Comparison of ENCODE assay signal across 19 cellular contexts in genomic region chr11:15560689-15561467, GRCh38.
A peak's percentile ranks its signal among the peaks of the same experiment; 100 is the strongest.
DNase-seq lines count a peak whose midpoint lies in the region; ATAC-seq, FAIRE-seq and TF ChIP-seq lines count a peak whose summit lies in the region.
"Had no signal": no experiment of that assay in that cellular context is flagged by ENCODE, and none has a peak within 500 bp of the region (broad histone marks: within the 10 kb centered on the region; RNA-seq: fewer than 3 reads in every experiment).

No MANE protein-coding gene starts in this region.

- H3K56ac ChIP-seq in H1 (replicated peaks; ENCODE audit: insufficient read length, low read depth, low read length): no peak overlapping the region

- H4K91ac ChIP-seq in H1 (replicated peaks; ENCODE audit: insufficient read length, low read length) (no peak overlapping the region), neuronal stem cell (ENCODE audit: low read depth, low read length, poor library complexity) (no peak overlapping the region)

- no peaks in the 10 kb centered on the region for H3K79me1 ChIP-seq in H1 (ENCODE audit: low read depth, low read length)
- peaks cover 4% of the 10 kb centered on the region for H3K79me1 ChIP-seq in neuronal stem cell (ENCODE audit: low read depth, low read length)

- no peak for ATAC-seq in GM21723 (IDR thresholded peaks at IDR 0.05; ENCODE audit: unreplicated experiment)
- ATAC-seq: A549; CD8-positive, alpha-beta T cell had no signal

- H3K18ac ChIP-seq in H1 (ENCODE audit: extremely low read depth, low read length) (no peak overlapping the region), neuronal stem cell (ENCODE audit: low read length) (peak overlapping the region; percentile 60)

- H3K23me2 ChIP-seq in H1 (ENCODE audit: low read depth, low read length): no peaks in the 10 kb centered on the region

- 88% methylated on average over 22 of the region's 52 CpGs; no CpG with 5 or more reads in 1 of the 2 experiments for WGBS in H1 (ENCODE audit: extremely low coverage in 1 of 2, insufficient coverage in 1 of 2, insufficient read length in 1 of 2, insufficient replicate concordance in 2 of 2, low coverage in 1 of 2, low lambda C conversion rate in 2 of 2, missing lambda C conversion rate in 1 of 2), 2 experiments
- no CpG with 5 or more reads among the region's 52 CpGs for WGBS in neuronal stem cell (ENCODE audit: extremely low coverage in 2 of 2, insufficient read length in 2 of 2, insufficient replicate concordance in 1 of 2), 2 donors

- CTCF ChIA-PET in H1 (lab: Charles Lee; ENCODE audit: partially characterized antibody): interaction anchor here (1.2 to 2.0 kb wide), 3 partner anchors 8 to 69 kb away, joined by 3 to 4 read pairs (median 3); no protein-coding TSS in a partner anchor

- H2BK120ac ChIP-seq in H1 (replicated peaks; ENCODE audit: low read depth, low read length): no peak overlapping the region
- no peak overlapping the region for H2BK120ac ChIP-seq in neuronal stem cell (ENCODE audit: low read depth, low read length)

- H3K27me3 ChIP-seq in H1 (replicated peaks in 1 of 4; ENCODE audit: control insufficient read depth in 3 of 4, extremely low read depth in 1 of 4, insufficient read depth in 3 of 4, low read length in 3 of 4) (no peaks in the 10 kb centered on the region), neuronal stem cell (ENCODE audit: control insufficient read depth in 3 of 3, insufficient read depth in 3 of 3, low read depth in 1 of 3, low read length in 3 of 3) (no peaks in the 10 kb centered on the region)

- H2BK5ac ChIP-seq in H1 (ENCODE audit: low read depth, low read length) (no peak overlapping the region), neuronal stem cell (ENCODE audit: low read length) (no peak overlapping the region)

- H2BK12ac ChIP-seq in H1 (ENCODE audit: low read depth, low read length) (no peak overlapping the region), neuronal stem cell (ENCODE audit: low read length) (no peak overlapping the region)

- H3K4me1 ChIP-seq in H1 (replicated peaks in 1 of 4; ENCODE audit: control insufficient read depth in 3 of 4, insufficient read depth in 4 of 4, low read length in 3 of 4) (peaks cover 3 to 13% (median 8%) of the 10 kb centered on the region in 4 experiments; a peak in 6 of 7 replicates), neuronal stem cell (ENCODE audit: control insufficient read depth in 2 of 2, insufficient read depth in 1 of 2, low read depth in 1 of 2, low read length in 2 of 2) (peaks cover 0 to 11% of the 10 kb centered on the region in 2 donors)
- H3K4me1 ChIP-seq: A549, Caco-2 had no signal

- H3K79me2 ChIP-seq in H1 (ENCODE audit: control insufficient read depth in 1 of 2, insufficient read depth in 2 of 2, low read length in 2 of 2): peaks cover 0 to 16% of the 10 kb centered on the region in 2 experiments; a peak in 1 of 4 replicates

- H3K4me3 ChIP-seq in H1 (ENCODE audit: extremely low read depth in 1 of 4, insufficient read depth in 2 of 4, low read depth in 3 of 4, low read length in 4 of 4): no peak overlapping the region
- no peak overlapping the region for H3K4me3 ChIP-seq in neuronal stem cell (ENCODE audit: low read length in 2 of 2)
- H3K4me3 ChIP-seq: A549; BLaER1 treated with 17β-estradiol and CSF1 and Interleukin-3, amounts not matched to agents 10 nM and 100 nM had no signal

- no peak for TF ChIP-seq EP300 in H1 (IDR thresholded peaks at IDR 0.05; ENCODE audit: borderline replicate concordance in 1 of 2, low read depth in 2 of 2, low read length in 2 of 2)

- no peaks in the 10 kb centered on the region for H4K20me1 ChIP-seq in H1 (replicated peaks in 1 of 2; ENCODE audit: control insufficient read depth in 1 of 2, insufficient read depth in 2 of 2, low read length in 2 of 2)
- H4K20me1 ChIP-seq: BLaER1 treated with 17β-estradiol and CSF1 and Interleukin-3, amounts not matched to agents 10 nM and 100 nM had no signal

- H3K36me3 ChIP-seq in H1 (ENCODE audit: control insufficient read depth in 2 of 4, insufficient read depth in 4 of 4, low read length in 3 of 4) (peaks cover 0 to 12% (median 0%) of the 10 kb centered on the region in 4 experiments; a peak in 2 of 8 replicates), neuronal stem cell (replicated peaks in 1 of 2; ENCODE audit: control insufficient read depth in 2 of 2, insufficient read depth in 2 of 2, low read length in 2 of 2) (peaks cover 0 to 8% of the 10 kb centered on the region in 2 donors)
- H3K36me3 ChIP-seq: BLaER1 treated with 17β-estradiol and CSF1 and Interleukin-3, amounts not matched to agents 10 nM and 100 nM had no signal

- POLR2A ChIA-PET in H1 (lab: Charles Lee; ENCODE audit: partially characterized antibody): interaction anchor here (0.7 kb wide), 1 partner anchor 28 kb away, joined by 3 read pairs; no protein-coding TSS in a partner anchor

- H3K4ac ChIP-seq in H1 (replicated peaks; ENCODE audit: insufficient read length, low read depth, low read length) (no peak overlapping the region), neuronal stem cell (ENCODE audit: low read length) (no peak overlapping the region)

- TF ChIP-seq POLR2A in H1 (IDR thresholded peaks at IDR 0.05; ENCODE audit: control extremely low read depth in 1 of 2, low read depth in 2 of 2, low read length in 2 of 2): no peak

- no peak for TF ChIP-seq CTCF in H1 (IDR thresholded peaks at IDR 0.05; ENCODE audit: control extremely low read depth in 1 of 3, insufficient read depth in 1 of 3, low read depth in 1 of 3, low read length in 3 of 3)

- H4K8ac ChIP-seq in H1 (ENCODE audit: extremely low read depth, insufficient read depth, low read length): peak overlapping the region; percentile 62; the same call in 1 of the 2 replicates
- H4K8ac ChIP-seq in neuronal stem cell (ENCODE audit: low read depth, low read length): no peak overlapping the region

- H3K23ac ChIP-seq in H1 (ENCODE audit: insufficient read length) (no peak overlapping the region), neuronal stem cell (ENCODE audit: low read depth, low read length, poor library complexity) (no peak overlapping the region)

- no peak for TF ChIP-seq RAD21 in H1 (IDR thresholded peaks at IDR 0.05 in 1 of 2, conservative IDR thresholded peaks at IDR 0.05 in 1 of 2; ENCODE audit: low read depth in 2 of 2, low read length in 2 of 2)

- no peak for FAIRE-seq in H1 (lab: Jason Lieb, UNC)
- FAIRE-seq: A549, D721Med, G401.6, GM12891 had no signal

- no peak overlapping the region for H2AK5ac ChIP-seq in H1 (ENCODE audit: low read depth, low read length)
- peak overlapping the region; percentile 57 for H2AK5ac ChIP-seq in neuronal stem cell (ENCODE audit: low read depth, low read length)

- no peak overlapping the region for H3K9ac ChIP-seq in H1 (replicated peaks in 1 of 4; ENCODE audit: extremely low read depth in 1 of 4, low read depth in 3 of 4, low read length in 3 of 4)
- H3K9ac ChIP-seq in neuronal stem cell (ENCODE audit: low read depth, low read length, poor library complexity): no peak overlapping the region
- H3K9ac ChIP-seq: BLaER1 treated with 17β-estradiol and CSF1 and Interleukin-3, amounts not matched to agents 10 nM and 100 nM had no signal

- H2AFZ ChIP-seq in H1 (ENCODE audit: low read length) (no peak overlapping the region), neuronal stem cell (ENCODE audit: low read length) (no peak overlapping the region)

- no peak overlapping the region for H4K5ac ChIP-seq in H1 (ENCODE audit: insufficient read length, low read depth, low read length)

- no peak overlapping the region for H2BK15ac ChIP-seq in H1 (ENCODE audit: low read length)
- no peak overlapping the region for H2BK15ac ChIP-seq in neuronal stem cell (ENCODE audit: low read length)

- H3K9me3 ChIP-seq in H1 (ENCODE audit: insufficient read depth in 2 of 2, low read depth in 1 of 2, low read length in 1 of 2) (peaks cover 0 to 10% of the 10 kb centered on the region in 2 experiments; a peak in 2 of 4 replicates), neuronal stem cell (replicated peaks in 1 of 2; ENCODE audit: control insufficient read depth in 2 of 2, insufficient read depth in 1 of 2, low read depth in 1 of 2, low read length in 2 of 2) (peaks cover 0 to 6% of the 10 kb centered on the region in 2 donors)
- H3K9me3 ChIP-seq: Caco-2 had no signal

- H3K27ac ChIP-seq in H1 (ENCODE audit: low read depth, low read length): no peak overlapping the region
- no peak overlapping the region for H3K27ac ChIP-seq in neuronal stem cell (replicated peaks; ENCODE audit: low read length)
- H3K27ac ChIP-seq: 22Rv1; A549; BLaER1 treated with 17β-estradiol and CSF1 and Interleukin-3, amounts not matched to agents 10 nM and 100 nM; C4-2B had no signal

- H3K4me2 ChIP-seq in H1 (ENCODE audit: insufficient read depth in 1 of 2, low read depth in 2 of 2, low read length in 2 of 2): no peak overlapping the region
- no peak overlapping the region for H3K4me2 ChIP-seq in neuronal stem cell (ENCODE audit: insufficient read depth, low read length, poor library complexity, severe bottlenecking)
- H3K4me2 ChIP-seq: A549; BLaER1 treated with 17β-estradiol and CSF1 and Interleukin-3, amounts not matched to agents 10 nM and 100 nM had no signal

- H3K14ac ChIP-seq in H1 (ENCODE audit: insufficient read length): no peak overlapping the region
- no peak overlapping the region for H3K14ac ChIP-seq in neuronal stem cell (ENCODE audit: low read length)

- H2BK20ac ChIP-seq in H1 (ENCODE audit: low read length): no peak overlapping the region

- DNase-seq in activated gamma-delta T cell (lab: John Stamatoyannopoulos, UW) (peak; percentile 10), activated gamma-delta T cell treated with Interleukin-2 at 50 U/mL for 16 hours (no peak), H1 (ENCODE audit: low read depth in 1 of 2, low spot score in 2 of 2) (no peak), neuronal stem cell (ENCODE audit: low spot score) (no peak)
- DNase-seq: AML-193; Caco-2; Calu3; CD4-positive, alpha-beta T cell; CD8-positive, alpha-beta T cell; DMS79 treated with DMSO at 0.1 percent for 48 hours; GF-D8 had no signal

TF ChIP-seq in H1, 55 proteins besides CTCF, POLR2A, EP300 and RAD21 (continues in another document):
- TF ChIP-seq MAFK (IDR thresholded peaks at IDR 0.05; ENCODE audit: low read depth, low read length) (no peak), HDAC6 (IDR thresholded peaks at IDR 0.05; ENCODE audit: low read depth, low read length) (no peak), TBP (IDR thresholded peaks at IDR 0.05; ENCODE audit: low read depth, low read length) (no peak), BACH1 (IDR thresholded peaks at IDR 0.05; ENCODE audit: low read length) (no peak), RFX5 (IDR thresholded peaks at IDR 0.05; ENCODE audit: borderline replicate concordance, low read depth, low read length) (no peak), E2F6 (IDR thresholded peaks at IDR 0.05) (no peak), MAX (IDR thresholded peaks at IDR 0.05) (no peak)
